In genomic region chr16:56894331-56894917, GRCh38 we compare ENCODE assay signal across 21 cellular contexts. TPM values are rescaled to one million over a fixed set of nuclear protein-coding genes. Genes with fewer than 3 reads are reported as not detected.
DNase-seq lines count a peak whose midpoint lies in the region; ATAC-seq and TF ChIP-seq lines count a peak whose summit lies in the region.
"Had no signal": no experiment of that assay in that cellular context is flagged by ENCODE, and none has a peak within 500 bp of the region (broad histone marks: within the 10 kb centered on the region; RNA-seq: fewer than 3 reads in every experiment).

No MANE protein-coding gene starts in this region.

- DNase-seq in H9 (no peak), PC-9 (peak; percentile 67 to 76), epithelial cell of esophagus (ENCODE audit: low read depth) (peak; percentile 13), neural progenitor cell (ENCODE audit: low spot score) (no peak), mesothelial cell of epicardium (ENCODE audit: low spot score in 2 of 2, unreplicated experiment in 2 of 2) (no peak), HCEC 1CT (no peak)
- DNase-seq in activated CD4-positive, alpha-beta T cell treated with anti-CD3 and anti-CD28 coated beads for 36 hours = no peak
- DNase-seq in effector memory CD8-positive, alpha-beta T cell = no peak
- DNase-seq: ACHN; BE2C; C1 segment of cervical spinal cord; CD4-positive, CD25-positive, alpha-beta regulatory T cell; CD8-positive, alpha-beta memory T cell; COR-L47; DMS 273 treated with DMSO at 0.1 percent for 48 hours; DMS53; DND-41; EL; KG1 had no signal

- no peak overlapping the region for H4K5ac ChIP-seq in H9 (ENCODE audit: insufficient read length, low read depth, low read length)

- H3K79me2 ChIP-seq in H9 (ENCODE audit: insufficient read depth, low read length) (0 out of 2 replicates have a peak, but pooled peaks cover 1% of the 10 kb centered on the region), PC-9 (ENCODE audit: low read depth) (no peaks in the 10 kb centered on the region), neural progenitor cell (ENCODE audit: low read depth) (no peaks in the 10 kb centered on the region)

- H3K9ac ChIP-seq in H9 (ENCODE audit: extremely low read depth, insufficient read length, low read length) = no peak overlapping the region
- H3K9ac ChIP-seq in neural progenitor cell = no peak overlapping the region

- no peak for ATAC-seq in activated CD4-positive, alpha-beta T cell treated with anti-CD3 and anti-CD28 coated beads for 36 hours
- no peak for ATAC-seq in effector memory CD8-positive, alpha-beta T cell (replicated peaks)

- H2AFZ ChIP-seq in H9 (ENCODE audit: low read length) (no peak overlapping the region), PC-9 (peak overlapping the region; percentile 46; the same call in 1 of the 2 replicates), neural progenitor cell (replicated peaks) (no peak overlapping the region)

- TF ChIP-seq CTCF in H9 (conservative IDR thresholded peaks at IDR 0.05) = no peak
- TF ChIP-seq CTCF in PC-9 (conservative IDR thresholded peaks at IDR 0.05) = no peak
- no peak for TF ChIP-seq CTCF in epithelial cell of esophagus (IDR thresholded peaks at IDR 0.05; ENCODE audit: insufficient read depth, low read depth, low read length, missing control alignments)
- TF ChIP-seq CTCF in neural progenitor cell (IDR thresholded peaks at IDR 0.05) = no peak
- no peak for TF ChIP-seq CTCF in mesothelial cell of epicardium (IDR thresholded peaks at IDR 0.05; ENCODE audit: unreplicated experiment)

- no peak overlapping the region for H3K18ac ChIP-seq in H9 (ENCODE audit: insufficient read length, low read depth, low read length)

- no TSS peak for BruUV-seq in PC-9 (replicated peaks; lab: Mats Ljungman, UMichigan)

- no peak overlapping the region for H3T11ph ChIP-seq in H9 (ENCODE audit: low read length)

- H3K27me3 ChIP-seq in H9 (ENCODE audit: insufficient read depth, low read length) (no peaks in the 10 kb centered on the region), PC-9 (ENCODE audit: insufficient read depth, low read depth) (peaks cover 2% of the 10 kb centered on the region; the same call in 1 of the 2 replicates), neural progenitor cell (no peaks in the 10 kb centered on the region)
- H3K27me3 ChIP-seq: BE2C had no signal

- H3K9me3 Mint-ChIP-seq in H9 = no peaks in the 10 kb centered on the region
- H3K9me3 Mint-ChIP-seq in neural progenitor cell = no peaks in the 10 kb centered on the region
- no peaks in the 10 kb centered on the region for H3K9me3 Mint-ChIP-seq in activated CD4-positive, alpha-beta T cell treated with anti-CD3 and anti-CD28 coated beads for 36 hours (ENCODE audit: low read depth)
- H3K9me3 Mint-ChIP-seq in mesothelial cell of epicardium = no peaks in the 10 kb centered on the region
- H3K9me3 Mint-ChIP-seq in effector memory CD8-positive, alpha-beta T cell = no peaks in the 10 kb centered on the region
- H3K9me3 Mint-ChIP-seq: CD4-positive, CD25-positive, alpha-beta regulatory T cell; CD8-positive, alpha-beta memory T cell; IgD-negative memory B cell had no signal

- H3K79me1 ChIP-seq in H9 (ENCODE audit: insufficient read depth, low read depth, low read length, poor library complexity, severe bottlenecking) = no peaks in the 10 kb centered on the region

- H3K4me1 Mint-ChIP-seq in H9 (no peaks in the 10 kb centered on the region), neural progenitor cell (no peaks in the 10 kb centered on the region), mesothelial cell of epicardium (no peaks in the 10 kb centered on the region)
- peaks cover 10% of the 10 kb centered on the region for H3K4me1 Mint-ChIP-seq in activated CD4-positive, alpha-beta T cell treated with anti-CD3 and anti-CD28 coated beads for 36 hours
- peaks cover 7 to 8% of the 10 kb centered on the region in 2 donors for H3K4me1 Mint-ChIP-seq in effector memory CD8-positive, alpha-beta T cell (ENCODE audit: low read depth in 2 of 2)

- peak overlapping the region; percentile 22; the same call in 1 of the 2 replicates for H3K14ac ChIP-seq in H9 (ENCODE audit: insufficient read depth, low read length)

- POLR2A ChIA-PET in PC-9 (lab: Charles Lee; ENCODE audit: unreplicated experiment) = interaction anchor here (0.6 kb wide), 1 partner anchor 287 kb away, joined by 7 read pairs; no protein-coding TSS in a partner anchor
- POLR2A ChIA-PET in activated CD4-positive, alpha-beta T cell treated with anti-CD3 and anti-CD28 coated beads for 36 hours (lab: Charles Lee) = interaction anchor here (0.7 kb wide), 1 partner anchor 59 kb away, joined by 3 read pairs; no protein-coding TSS in a partner anchor

- H3F3A ChIP-seq in PC-9 (ENCODE audit: insufficient read depth, low read depth) (peaks cover 8% of the 10 kb centered on the region; the same call in 1 of the 2 replicates), neural progenitor cell (ENCODE audit: low read depth) (no peaks in the 10 kb centered on the region)

- H4K91ac ChIP-seq in H9 (ENCODE audit: insufficient read length, low read depth, low read length) = no peak overlapping the region

- no peak overlapping the region for H2BK20ac ChIP-seq in H9 (ENCODE audit: low read depth, low read length, poor library complexity, severe bottlenecking)

- H3K23me2 ChIP-seq in H9 (ENCODE audit: insufficient read length, low read depth, low read length, poor library complexity, severe bottlenecking) = no peaks in the 10 kb centered on the region

- no peaks in the 10 kb centered on the region for H3K36me3 Mint-ChIP-seq in H9 (ENCODE audit: insufficient read depth in 1 of 3, low read depth in 3 of 3)
- H3K36me3 Mint-ChIP-seq in neural progenitor cell = no peaks in the 10 kb centered on the region
- no peaks in the 10 kb centered on the region for H3K36me3 Mint-ChIP-seq in activated CD4-positive, alpha-beta T cell treated with anti-CD3 and anti-CD28 coated beads for 36 hours (ENCODE audit: low read depth)
- H3K36me3 Mint-ChIP-seq in mesothelial cell of epicardium = no peaks in the 10 kb centered on the region
- peaks cover 7% of the 10 kb centered on the region for H3K36me3 Mint-ChIP-seq in effector memory CD8-positive, alpha-beta T cell (ENCODE audit: insufficient read depth)
- H3K36me3 Mint-ChIP-seq: CD4-positive, CD25-positive, alpha-beta regulatory T cell; CD8-positive, alpha-beta memory T cell; IgD-negative memory B cell had no signal

- H2AK5ac ChIP-seq in H9 (ENCODE audit: insufficient read length, low read length) = no peak overlapping the region

- H3K27ac ChIP-seq in H9 (ENCODE audit: insufficient read length, low read depth, low read length) = no peak overlapping the region
- H3K27ac ChIP-seq in PC-9 = 0 out of 2 replicates have a peak overlapping the region, but pooled peaks have one; percentile 26
- H3K27ac ChIP-seq in neural progenitor cell = no peak overlapping the region

- no peak overlapping the region for H3K4ac ChIP-seq in H9 (ENCODE audit: low read depth, low read length)

- no peaks in the 10 kb centered on the region for H3K36me3 ChIP-seq in PC-9 (ENCODE audit: low read depth)
- no peaks in the 10 kb centered on the region for H3K36me3 ChIP-seq in neural progenitor cell
- H3K36me3 ChIP-seq: BE2C had no signal

- no CpG with 5 or more reads among the region's 12 CpGs for WGBS in H9 (ENCODE audit: extremely low coverage, insufficient read length, low lambda C conversion rate)

- H3K4me1 ChIP-seq in H9 (ENCODE audit: insufficient read depth, low read length) (no peaks in the 10 kb centered on the region), PC-9 (replicated peaks; ENCODE audit: insufficient read depth) (peaks cover 5% of the 10 kb centered on the region), neural progenitor cell (no peaks in the 10 kb centered on the region)
- H3K4me1 ChIP-seq: BE2C had no signal

- H4K8ac ChIP-seq in H9 (replicated peaks; ENCODE audit: insufficient read length, low read depth, low read length) = no peak overlapping the region

- H3K27ac Mint-ChIP-seq in H9 = peak overlapping the region in 1 of 3 experiments; percentile 24; a peak in 1 of 7 replicates
- peak overlapping the region; percentile 51 for H3K27ac Mint-ChIP-seq in neural progenitor cell
- H3K27ac Mint-ChIP-seq in activated CD4-positive, alpha-beta T cell treated with anti-CD3 and anti-CD28 coated beads for 36 hours = no peak overlapping the region
- H3K27ac Mint-ChIP-seq in mesothelial cell of epicardium = no peak overlapping the region
- H3K27ac Mint-ChIP-seq in effector memory CD8-positive, alpha-beta T cell = peak overlapping the region in 1 of 2 donors; percentile 38
- H3K27ac Mint-ChIP-seq: CD4-positive, CD25-positive, alpha-beta regulatory T cell; IgD-negative memory B cell had no signal

- H2BK15ac ChIP-seq in H9 (ENCODE audit: low read depth, low read length) = no peak overlapping the region

- no peak overlapping the region for H3K4me2 ChIP-seq in H9 (ENCODE audit: insufficient read depth, insufficient read length, low read length)
- peak overlapping the region; percentile 50 for H3K4me2 ChIP-seq in PC-9
- no peak overlapping the region for H3K4me2 ChIP-seq in neural progenitor cell

- H4K20me1 ChIP-seq in H9 (ENCODE audit: control insufficient read depth, insufficient read depth, insufficient read length) = no peaks in the 10 kb centered on the region
- no peaks in the 10 kb centered on the region for H4K20me1 ChIP-seq in PC-9 (ENCODE audit: insufficient read depth)
- no peaks in the 10 kb centered on the region for H4K20me1 ChIP-seq in neural progenitor cell (ENCODE audit: low read depth)

- no peak overlapping the region for H2BK120ac ChIP-seq in H9 (ENCODE audit: low read depth, low read length, poor library complexity, severe bottlenecking)

- CTCF ChIA-PET in PC-9 (lab: Charles Lee) = interaction anchor here (0.6 to 0.9 kb wide), 3 partner anchors 37 to 72 kb away, joined by 3 to 6 read pairs (median 4); no protein-coding TSS in a partner anchor
- CTCF ChIA-PET in activated CD4-positive, alpha-beta T cell treated with anti-CD3 and anti-CD28 coated beads for 36 hours (lab: Charles Lee) = no interaction called here

- no peak overlapping the region for H3K4me3 ChIP-seq in PC-9
- no peak overlapping the region for H3K4me3 ChIP-seq in epithelial cell of esophagus (ENCODE audit: low read length)
- no peak overlapping the region for H3K4me3 ChIP-seq in neural progenitor cell

- H3K27me3 Mint-ChIP-seq in H9 (ENCODE audit: low read depth) = peaks cover 1% of the 10 kb centered on the region; the same call in 1 of the 2 replicates
- peaks cover 10% of the 10 kb centered on the region for H3K27me3 Mint-ChIP-seq in neural progenitor cell (ENCODE audit: insufficient read depth, low read depth)
- no peaks in the 10 kb centered on the region for H3K27me3 Mint-ChIP-seq in activated CD4-positive, alpha-beta T cell treated with anti-CD3 and anti-CD28 coated beads for 36 hours
- no peaks in the 10 kb centered on the region for H3K27me3 Mint-ChIP-seq in mesothelial cell of epicardium (ENCODE audit: low read depth)
- H3K27me3 Mint-ChIP-seq in effector memory CD8-positive, alpha-beta T cell = no peaks in the 10 kb centered on the region
- H3K27me3 Mint-ChIP-seq: IgD-negative memory B cell had no signal

- no peak overlapping the region for H2BK5ac ChIP-seq in H9 (ENCODE audit: insufficient read length, low read length)

- H3K9me3 ChIP-seq in H9 (ENCODE audit: control insufficient read depth, low read depth, low read length) (no peaks in the 10 kb centered on the region), PC-9 (ENCODE audit: insufficient read depth, low read depth) (no peaks in the 10 kb centered on the region), neural progenitor cell (ENCODE audit: low read depth) (no peaks in the 10 kb centered on the region)
- H3K9me3 ChIP-seq: BE2C had no signal

- H3K4me3 Mint-ChIP-seq in H9 (no peak overlapping the region), neural progenitor cell (no peak overlapping the region), mesothelial cell of epicardium (no peak overlapping the region)
- no peak overlapping the region for H3K4me3 Mint-ChIP-seq in activated CD4-positive, alpha-beta T cell treated with anti-CD3 and anti-CD28 coated beads for 36 hours
- no peak overlapping the region for H3K4me3 Mint-ChIP-seq in effector memory CD8-positive, alpha-beta T cell
- H3K4me3 Mint-ChIP-seq: CD4-positive, CD25-positive, alpha-beta regulatory T cell; CD8-positive, alpha-beta memory T cell had no signal

- no peak overlapping the region for H2BK12ac ChIP-seq in H9 (ENCODE audit: insufficient read length, low read depth, low read length)

- intact Hi-C loops in PC-9 (cut with micrococcal nuclease; ENCODE audit: unreplicated experiment) = no loop called here
- intact Hi-C loops in activated CD4-positive, alpha-beta T cell treated with anti-CD3 and anti-CD28 coated beads for 36 hours (cut with DNase I, micrococcal nuclease) = no loop called here

- H3K56ac ChIP-seq in H9 (ENCODE audit: insufficient read length, low read depth, low read length) = no peak overlapping the region

- H3K9me2 ChIP-seq in PC-9 (ENCODE audit: insufficient read depth) = no peaks in the 10 kb centered on the region

- H3K23ac ChIP-seq in H9 (ENCODE audit: insufficient read length, low read depth, low read length) = no peak overlapping the region

RNA-seq across cellular contexts. Expression of gene SLC12A3, which starts 29.4 kb away (rescaled TPM):
- total RNA-seq in H9 (2021) (not detected in 2 replicates), PC-9 (2021) (0.26 and 0.70 TPM in 2 replicates), neural progenitor cell (ENCODE audit: low replicate concordance) (not detected in 2 replicates), mesothelial cell of epicardium (not detected in 3 replicates)
- total RNA-seq in activated CD4-positive, alpha-beta T cell treated with anti-CD3 and anti-CD28 coated beads for 36 hours = not detected
- total RNA-seq: CD4-positive, CD25-positive, alpha-beta regulatory T cell; CD8-positive, alpha-beta memory T cell; H4 had no signal

RNA-seq across cellular contexts. Expression of gene HERPUD1, which starts 37.5 kb away (rescaled TPM):
- total RNA-seq in H9 (2021) (28.9 and 30.8 TPM in 2 replicates), PC-9 (2021) (23.5 and 35.3 TPM in 2 replicates), neural progenitor cell (ENCODE audit: low replicate concordance) (16.1 and 18.1 TPM in 2 replicates), mesothelial cell of epicardium (77.4 to 80.5 TPM (median 79.8 TPM) in 3 replicates)
- total RNA-seq in activated CD4-positive, alpha-beta T cell treated with anti-CD3 and anti-CD28 coated beads for 36 hours = 100 to 1,000 TPM; 136 to 195 TPM

Comparison
In these comparisons a context has a peak if more than half of its experiments do, and no peak if none do; other contexts are left out.
1. DNase-seq: peak in PC-9 (2 of 2) and epithelial cell of esophagus (single experiment); none in H9 (single experiment), neural progenitor cell (single experiment), activated CD4-positive, alpha-beta T cell treated with anti-CD3 and anti-CD28 coated beads for 36 hours (single experiment), mesothelial cell of epicardium (0 of 2), HCEC 1CT (single experiment) and effector memory CD8-positive, alpha-beta T cell (0 of 3).